2 cellular contexts compared by ENCODE assay signal in the genomic region with DNA sequence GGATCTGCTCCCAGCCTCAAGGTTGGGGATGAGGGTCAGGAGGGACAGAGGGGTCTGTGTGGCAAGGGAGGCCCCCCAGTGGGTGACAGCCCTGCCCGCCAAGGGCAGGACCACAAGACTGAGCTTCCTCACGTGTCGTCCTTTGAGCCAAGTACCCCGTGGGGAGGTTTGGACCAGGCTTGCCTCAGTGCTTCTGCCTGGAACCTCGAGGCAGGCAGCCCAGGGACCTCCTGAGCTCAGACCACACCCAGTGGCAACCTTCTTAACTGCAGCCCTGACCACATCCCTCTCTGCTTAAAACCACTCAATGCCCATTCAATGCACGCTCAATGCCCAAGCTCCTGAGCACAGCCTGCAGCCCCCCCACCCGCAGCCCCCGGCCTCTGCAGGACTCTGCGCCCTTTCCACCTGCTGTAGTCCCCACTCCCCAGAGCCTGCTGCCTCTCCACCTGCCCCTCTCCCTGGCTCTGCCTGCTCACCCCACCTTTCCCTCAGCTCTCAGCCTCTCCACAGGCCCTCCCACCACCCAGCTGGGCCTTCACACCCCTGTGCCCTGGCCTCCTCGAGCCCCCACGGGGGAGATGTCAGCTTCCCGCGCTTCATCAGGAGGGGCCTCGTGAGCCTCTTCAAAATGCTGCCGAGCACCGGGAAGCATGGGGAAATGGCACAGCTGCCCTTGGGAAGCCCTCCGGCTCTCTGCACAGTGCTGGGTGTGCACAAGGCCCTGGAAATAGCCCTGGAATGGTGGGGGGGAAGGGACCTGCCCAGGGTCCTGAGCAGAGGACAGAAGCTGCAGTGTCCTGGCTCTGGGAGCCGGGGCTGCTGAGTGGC.
TF ChIP-seq lines count a peak whose summit lies in the region.

No MANE protein-coding gene starts in this region.

TF ChIP-seq in IMR-90, 13 proteins besides CTCF, POLR2A, EP300 and RAD21 (continued from another document):
- TF ChIP-seq FOS (IDR thresholded peaks at IDR 0.05; ENCODE audit: low read depth, low read length) (no peak), MXI1 (IDR thresholded peaks at IDR 0.05; ENCODE audit: borderline replicate concordance, low read depth, low read length) (no peak), SMC3 (IDR thresholded peaks at IDR 0.05; ENCODE audit: low read depth, low read length) (no peak), MAFK (IDR thresholded peaks at IDR 0.05; ENCODE audit: low read depth, low read length) (no peak), MAZ (IDR thresholded peaks at IDR 0.05; ENCODE audit: borderline replicate concordance, low read depth, low read length) (no peak), RCOR1 (IDR thresholded peaks at IDR 0.05; ENCODE audit: insufficient replicate concordance, low read length) (no peak), NFE2L2 (IDR thresholded peaks at IDR 0.05; ENCODE audit: low read depth, low read length) (no peak), CHD1 (IDR thresholded peaks at IDR 0.05; ENCODE audit: low read depth, low read length) (no peak), CEBPB (IDR thresholded peaks at IDR 0.05; ENCODE audit: low read depth, low read length) (no peak), BHLHE40 (IDR thresholded peaks at IDR 0.05; ENCODE audit: low read depth, low read length) (no peak)
- TF ChIP-seq, protein P1, sequence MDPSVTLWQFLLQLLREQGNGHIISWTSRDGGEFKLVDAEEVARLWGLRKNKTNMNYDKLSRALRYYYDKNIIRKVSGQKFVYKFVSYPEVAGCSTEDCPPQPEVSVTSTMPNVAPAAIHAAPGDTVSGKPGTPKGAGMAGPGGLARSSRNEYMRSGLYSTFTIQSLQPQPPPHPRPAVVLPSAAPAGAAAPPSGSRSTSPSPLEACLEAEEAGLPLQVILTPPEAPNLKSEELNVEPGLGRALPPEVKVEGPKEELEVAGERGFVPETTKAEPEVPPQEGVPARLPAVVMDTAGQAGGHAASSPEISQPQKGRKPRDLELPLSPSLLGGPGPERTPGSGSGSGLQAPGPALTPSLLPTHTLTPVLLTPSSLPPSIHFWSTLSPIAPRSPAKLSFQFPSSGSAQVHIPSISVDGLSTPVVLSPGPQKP (IDR thresholded peaks at IDR 0.05; ENCODE audit: borderline replicate concordance, low read depth, low read length) = no peak

TF ChIP-seq in WTC11, 78 proteins besides CTCF, POLR2A, EP300 and RAD21 (continued from another document):
- TF ChIP-seq RELA (CRISPR knock-in tag; IDR thresholded peaks at IDR 0.05; ENCODE audit: borderline replicate concordance) = no peak
- TF ChIP-seq, protein P2, sequence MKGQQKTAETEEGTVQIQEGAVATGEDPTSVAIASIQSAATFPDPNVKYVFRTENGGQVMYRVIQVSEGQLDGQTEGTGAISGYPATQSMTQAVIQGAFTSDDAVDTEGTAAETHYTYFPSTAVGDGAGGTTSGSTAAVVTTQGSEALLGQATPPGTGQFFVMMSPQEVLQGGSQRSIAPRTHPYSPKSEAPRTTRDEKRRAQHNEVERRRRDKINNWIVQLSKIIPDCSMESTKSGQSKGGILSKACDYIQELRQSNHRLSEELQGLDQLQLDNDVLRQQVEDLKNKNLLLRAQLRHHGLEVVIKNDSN (CRISPR knock-in tag; IDR thresholded peaks at IDR 0.05) = no peak
- no peak for TF ChIP-seq ATF1 (CRISPR knock-in tag; IDR thresholded peaks at IDR 0.05)
